ENCODE assay signal across 23 cellular contexts in genomic region chr17:75414488-75414887, GRCh38.
"Had no signal": no experiment of that assay in that cellular context is flagged by ENCODE, and none has a peak within 500 bp of the region (broad histone marks: within the 10 kb centered on the region; RNA-seq: fewer than 3 reads in every experiment).

No MANE protein-coding gene starts in this region.

- H3K27ac ChIP-seq: colonic mucosa, dorsolateral prefrontal cortex, esophagus muscularis mucosa, gastrocnemius medialis, heart right ventricle, lower lobe of right lung had no signal

- H3K27me3 ChIP-seq: colonic mucosa, dorsolateral prefrontal cortex, esophagus muscularis mucosa, gastrocnemius medialis, heart right ventricle had no signal

- DNase-seq: colonic mucosa; cortex of kidney; dermis blood vessel endothelial cell; dorsolateral prefrontal cortex; effector CD4-positive, alpha-beta T cell; effector memory CD4-positive, alpha-beta T cell; foreskin melanocyte; gastrocnemius medialis; glutamatergic neuron; heart right ventricle; hippocampal formation; islet precursor cell; kidney; kidney glomerular epithelial cell; left colon; left ventricle myocardium superior; lower lobe of right lung; mesenchymal stem cell; mucosa of descending colon; naive B cell had no signal

- H3K36me3 Mint-ChIP-seq: mesothelial cell of epicardium, naive B cell had no signal

- H3K4me3 ChIP-seq: colonic mucosa, dorsolateral prefrontal cortex, esophagus muscularis mucosa, gastrocnemius medialis, heart right ventricle, lower lobe of right lung, mucosa of descending colon had no signal

- H3K4me3 Mint-ChIP-seq: mesothelial cell of epicardium had no signal

- H3K4me1 ChIP-seq: colonic mucosa had no signal

- H3K9me3 ChIP-seq: colonic mucosa, esophagus muscularis mucosa, gastrocnemius medialis, heart right ventricle, lower lobe of right lung, mucosa of descending colon had no signal

- H3K36me3 ChIP-seq: colonic mucosa, esophagus muscularis mucosa, gastrocnemius medialis, heart right ventricle, lower lobe of right lung had no signal

- H3K9me3 Mint-ChIP-seq: mesothelial cell of epicardium, naive B cell had no signal

- H3K27ac Mint-ChIP-seq: mesothelial cell of epicardium had no signal

- ATAC-seq: gastrocnemius medialis, heart right ventricle, left colon, left lobe of liver, left ventricle myocardium superior, lower lobe of right lung, mucosa of descending colon had no signal
